24 cellular contexts compared by ENCODE assay signal in the genomic region with DNA sequence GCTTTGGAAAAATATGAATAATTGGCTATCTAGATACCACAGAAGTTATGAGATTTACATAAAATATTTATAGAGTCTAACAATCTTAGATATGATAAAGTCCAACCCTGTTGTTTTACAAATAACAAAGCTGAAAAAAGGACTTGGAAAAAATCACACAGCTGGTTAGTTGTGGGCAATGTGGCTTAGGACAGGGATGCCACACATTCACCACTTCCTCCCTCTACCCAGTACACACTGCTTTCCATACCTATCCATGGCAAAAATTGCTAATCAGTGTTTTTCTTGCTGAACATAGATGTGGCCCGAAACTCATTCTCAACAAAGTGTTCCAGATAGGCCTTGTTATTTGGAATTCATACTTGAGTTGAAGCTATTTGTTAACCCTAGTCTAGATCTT.
"Had no signal": no experiment of that assay in that cellular context is flagged by ENCODE, and none has a peak within 500 bp of the region (broad histone marks: within the 10 kb centered on the region; RNA-seq: fewer than 3 reads in every experiment).

No MANE protein-coding gene starts in this region.

- H3K27ac Mint-ChIP-seq: activated CD4-positive, alpha-beta memory T cell treated with anti-CD3 and anti-CD28 coated beads, Interleukin-2, amount 10 ng/mL, durations not matched to agents 7 days and 5 days; activated CD4-positive, alpha-beta T cell treated with anti-CD3 and anti-CD28 coated beads, Interleukin-2, amount 10 ng/mL, durations not matched to agents 24 days and 14 days; activated naive CD4-positive, alpha-beta T cell treated with anti-CD3 and anti-CD28 coated beads, Interleukin-2, amount 10 ng/mL, durations not matched to agents 7 days and 5 days; activated naive CD8-positive, alpha-beta T cell treated with anti-CD3 and anti-CD28 coated beads, Interleukin-2, amount 50 U/mL, for 24 hours; naive thymus-derived CD4-positive, alpha-beta T cell; type B pancreatic cell had no signal

- H3K4me1 Mint-ChIP-seq: activated CD4-positive, alpha-beta memory T cell treated with anti-CD3 and anti-CD28 coated beads, Interleukin-2, amount 10 ng/mL, durations not matched to agents 7 days and 5 days; activated CD4-positive, alpha-beta T cell treated with anti-CD3 and anti-CD28 coated beads, Interleukin-2, amount 10 ng/mL, durations not matched to agents 24 days and 14 days; activated naive CD4-positive, alpha-beta T cell treated with anti-CD3 and anti-CD28 coated beads, Interleukin-2, amount 10 ng/mL, durations not matched to agents 7 days and 5 days; activated naive CD8-positive, alpha-beta T cell treated with anti-CD3 and anti-CD28 coated beads, Interleukin-2, amount 50 U/mL, for 24 hours; naive thymus-derived CD4-positive, alpha-beta T cell had no signal

- ATAC-seq: activated naive CD8-positive, alpha-beta T cell treated with anti-CD3 and anti-CD28 coated beads, Interleukin-2, amount 50 U/mL, for 24 hours; body of pancreas; left lobe of liver; lower lobe of right lung; naive thymus-derived CD4-positive, alpha-beta T cell; sciatic nerve had no signal

- DNase-seq: activated CD4-positive, alpha-beta memory T cell treated with anti-CD3 and anti-CD28 coated beads, Interleukin-2, amount 10 ng/mL, durations not matched to agents 7 days and 5 days; activated CD4-positive, alpha-beta T cell treated with anti-CD3 and anti-CD28 coated beads, Interleukin-2, amount 10 ng/mL, durations not matched to agents 24 days and 14 days; activated CD4-positive, CD25-positive, alpha-beta regulatory T cell; activated effector memory CD4-positive, alpha-beta T cell treated with anti-CD3 and anti-CD28 coated beads, Interleukin-2, amount 50 U/mL, for 16 hours; activated naive CD4-positive, alpha-beta T cell treated with anti-CD3 and anti-CD28 coated beads, Interleukin-2, amount 10 ng/mL, durations not matched to agents 7 days and 5 days; activated naive CD8-positive, alpha-beta T cell treated with anti-CD3 and anti-CD28 coated beads, Interleukin-2, amount 50 U/mL, for 24 hours; body of pancreas; cortex of kidney; lower lobe of right lung; naive thymus-derived CD4-positive, alpha-beta T cell; occipital lobe; posterior cingulate gyrus; stimulated activated CD4-positive, alpha-beta T cell treated with anti-CD3 and anti-CD28 coated beads, Interleukin-15, amount 100 ng/mL, for 24 hours; stimulated activated naive CD4-positive, alpha-beta T cell; T1000 had no signal

- H3K36me3 ChIP-seq: cardiac muscle cell, lower lobe of right lung, thoracic aorta, vagina had no signal

- H3K4me2 ChIP-seq: smooth muscle cell had no signal

- H3K27me3 Mint-ChIP-seq: activated CD4-positive, alpha-beta memory T cell treated with anti-CD3 and anti-CD28 coated beads, Interleukin-2, amount 10 ng/mL, durations not matched to agents 7 days and 5 days; activated CD4-positive, alpha-beta T cell treated with anti-CD3 and anti-CD28 coated beads, Interleukin-2, amount 10 ng/mL, durations not matched to agents 24 days and 14 days; activated naive CD4-positive, alpha-beta T cell treated with anti-CD3 and anti-CD28 coated beads, Interleukin-2, amount 10 ng/mL, durations not matched to agents 7 days and 5 days; activated naive CD8-positive, alpha-beta T cell treated with anti-CD3 and anti-CD28 coated beads, Interleukin-2, amount 50 U/mL, for 24 hours; naive thymus-derived CD4-positive, alpha-beta T cell; type B pancreatic cell had no signal

- H3K9me3 Mint-ChIP-seq: activated CD4-positive, alpha-beta memory T cell treated with anti-CD3 and anti-CD28 coated beads, Interleukin-2, amount 10 ng/mL, durations not matched to agents 7 days and 5 days; activated CD4-positive, alpha-beta T cell treated with anti-CD3 and anti-CD28 coated beads, Interleukin-2, amount 10 ng/mL, durations not matched to agents 24 days and 14 days; neural crest cell had no signal

- H3K27ac ChIP-seq: body of pancreas, cardiac muscle cell, epithelial cell of prostate, lower lobe of right lung, thoracic aorta, vagina had no signal

- H3K4me3 ChIP-seq: body of pancreas, cardiac muscle cell, lower lobe of right lung, smooth muscle cell, thoracic aorta, vagina had no signal

- H3K9me3 ChIP-seq: body of pancreas, lower lobe of right lung, thoracic aorta, vagina had no signal

- H3K27me3 ChIP-seq: body of pancreas, cardiac muscle cell, vagina had no signal

- H3K4me1 ChIP-seq: body of pancreas, lower lobe of right lung, vagina had no signal

- H3K36me3 Mint-ChIP-seq: activated naive CD4-positive, alpha-beta T cell treated with anti-CD3 and anti-CD28 coated beads, Interleukin-2, amount 10 ng/mL, durations not matched to agents 7 days and 5 days; naive thymus-derived CD4-positive, alpha-beta T cell; type B pancreatic cell had no signal

- H3K4me3 Mint-ChIP-seq: activated CD4-positive, alpha-beta memory T cell treated with anti-CD3 and anti-CD28 coated beads, Interleukin-2, amount 10 ng/mL, durations not matched to agents 7 days and 5 days; activated CD4-positive, alpha-beta T cell treated with anti-CD3 and anti-CD28 coated beads, Interleukin-2, amount 10 ng/mL, durations not matched to agents 24 days and 14 days; activated naive CD4-positive, alpha-beta T cell treated with anti-CD3 and anti-CD28 coated beads, Interleukin-2, amount 10 ng/mL, durations not matched to agents 7 days and 5 days; activated naive CD8-positive, alpha-beta T cell treated with anti-CD3 and anti-CD28 coated beads, Interleukin-2, amount 50 U/mL, for 24 hours; naive thymus-derived CD4-positive, alpha-beta T cell; neural crest cell; type B pancreatic cell had no signal
